ENCODE assay signal across 8 cellular contexts in genomic region chr19:18785179-18786124, GRCh38. TPM values are rescaled to one million over a fixed set of nuclear protein-coding genes. Genes with fewer than 3 reads are reported as not detected.
A peak's percentile ranks its signal among the peaks of the same experiment; 100 is the strongest.
DNase-seq lines count a peak whose midpoint lies in the region; ATAC-seq and TF ChIP-seq lines count a peak whose summit lies in the region.

No MANE protein-coding gene starts in this region.

- TF ChIP-seq CTCF in OCI-LY7 (conservative IDR thresholded peaks at IDR 0.05; ENCODE audit: low read length) (no peak), fibroblast of the aortic adventitia (IDR thresholded peaks at IDR 0.05; ENCODE audit: insufficient read depth, low read length) (no peak), psoas muscle (IDR thresholded peaks at IDR 0.05) (no peak)

- no peaks in the 10 kb centered on the region for H3K79me2 ChIP-seq in OCI-LY7 (ENCODE audit: insufficient read depth, low read depth, low read length)

- H3K27ac ChIP-seq in OCI-LY7 (ENCODE audit: low read depth, low read length, poor library complexity, severe bottlenecking) (no peak overlapping the region), psoas muscle (no peak overlapping the region), aorta (ENCODE audit: low read depth in 1 of 2, low read length in 2 of 2) (no peak overlapping the region)

- 5 to 9% (median 8%) methylated on average over 54 to 65 of the region's 65 CpGs for WGBS in psoas muscle, 3 donors
- 8 to 11% methylated on average over 60 to 65 of the region's 65 CpGs for WGBS in aorta, 2 donors

- H3K4me2 ChIP-seq in OCI-LY7 (ENCODE audit: low read length), result peak overlapping the region; percentile 51; the same call in 1 of the 2 replicates

- no peaks in the 10 kb centered on the region for H3K9me3 ChIP-seq in OCI-LY7 (ENCODE audit: low read length)
- no peaks in the 10 kb centered on the region for H3K9me3 ChIP-seq in psoas muscle
- no peaks in the 10 kb centered on the region for H3K9me3 ChIP-seq in aorta (ENCODE audit: control insufficient read depth, low read length)

- DNase-seq in SIG-M5 treated with dmso at 0.1 percent for 504 hours (lab: John Stamatoyannopoulos, UW; ENCODE audit: unreplicated experiment) (peak; percentile 61), SIG-M5 (lab: John Stamatoyannopoulos, UW) (no peak), OCI-LY7 (ENCODE audit: low spot score) (peak; percentile 88), fibroblast of the aortic adventitia (ENCODE audit: low read depth) (peak; percentile 50), psoas muscle (peak; percentile 87 to 91), aorta (peak; percentile 79 to 94), occipital lobe (lab: John Stamatoyannopoulos, UW) (no peak)
- DNase-seq in activated T-cell treated with anti-CD3 and anti-CD28 coated beads, Interleukin-2, amount 50 U/mL, for 48 hours, result peak; percentile 85 to 86

- H2AFZ ChIP-seq in OCI-LY7 (ENCODE audit: low read length), result no peak overlapping the region

- CTCF ChIA-PET in OCI-LY7 (lab: Charles Lee; ENCODE audit: unreplicated experiment), result no interaction called here

- no peaks in the 10 kb centered on the region for H3K36me3 ChIP-seq in OCI-LY7 (ENCODE audit: insufficient read depth, low read length)
- H3K36me3 ChIP-seq in psoas muscle (ENCODE audit: insufficient read depth in 1 of 2, low read depth in 1 of 2), result no peaks in the 10 kb centered on the region
- H3K36me3 ChIP-seq in aorta (ENCODE audit: control insufficient read depth in 1 of 2, insufficient read depth in 2 of 2, low read length in 1 of 2), result no peaks in the 10 kb centered on the region

- H3K27me3 ChIP-seq in psoas muscle (ENCODE audit: insufficient read depth in 3 of 3, low read length in 2 of 3) (peaks cover 0 to 51% (median 33%) of the 10 kb centered on the region in 3 donors), aorta (ENCODE audit: control insufficient read depth in 1 of 2, insufficient read depth in 2 of 2, low read length in 1 of 2) (no peaks in the 10 kb centered on the region)

- H3K4me1 ChIP-seq in OCI-LY7 (ENCODE audit: insufficient read depth, low read length, poor library complexity, severe bottlenecking) (no peaks in the 10 kb centered on the region), psoas muscle (peaks cover 6% of the 10 kb centered on the region), aorta (ENCODE audit: control insufficient read depth in 1 of 2, insufficient read depth in 2 of 2, low read length in 2 of 2) (no peaks in the 10 kb centered on the region)

- H4K20me1 ChIP-seq in OCI-LY7 (ENCODE audit: insufficient read depth, low read length), result no peaks in the 10 kb centered on the region

- BruUV-seq in OCI-LY7 (replicated peaks; lab: Mats Ljungman, UMichigan), result no TSS peak

- ATAC-seq in psoas muscle (peak; percentile 84 to 91 (median 87)), aorta (ENCODE audit: low FRiP score) (peak; percentile 77)

- intact Hi-C loops in OCI-LY7 (cut with micrococcal nuclease; ENCODE audit: unreplicated experiment), result loop anchor here (2.0 kb wide), 1 partner anchor 61 kb away; no protein-coding TSS in a partner anchor
- intact Hi-C loops in psoas muscle (cut with DNase I), result no loop called here
- intact Hi-C loops in aorta (cut with DNase I), result no loop called here

- H3K9me2 ChIP-seq in OCI-LY7 (ENCODE audit: insufficient read depth, low read length), result no peaks in the 10 kb centered on the region

- POLR2A ChIA-PET in OCI-LY7 (lab: Charles Lee), result no interaction called here

- no peak overlapping the region for H3K4me3 ChIP-seq in OCI-LY7 (ENCODE audit: low read depth, low read length, poor library complexity, severe bottlenecking)
- no peak overlapping the region for H3K4me3 ChIP-seq in fibroblast of the aortic adventitia (ENCODE audit: low read depth, low read length)
- H3K4me3 ChIP-seq in psoas muscle, result peak overlapping the region; percentile 43
- H3K4me3 ChIP-seq in aorta (ENCODE audit: low read length in 2 of 2), result no peak overlapping the region

RNA-seq across cellular contexts. Expression of gene COMP, which starts 5.7 kb away (rescaled TPM):
- total RNA-seq in OCI-LY7 (2014; rRNA removed; shearing (Covaris generic)), result not detected in 2 replicates
- total RNA-seq in OCI-LY7 (2022), result not detected in 2 replicates
- 0.49 and 0.63 TPM in 2 replicates for total RNA-seq in fibroblast of the aortic adventitia (ENCODE audit: low replicate concordance)
- 1 to 10 TPM in 2 of 4 donors, under 1 TPM in 1, not detected in 1; 0.12 to 1.8 (median 1.5) TPM for total RNA-seq in psoas muscle
- polyA plus RNA-seq in psoas muscle, result under 1 TPM; 0.10 to 0.94 (median 0.75) TPM
- total RNA-seq in aorta, result 100 to 1,000 TPM in 1 of 2 donors, 10 to 100 TPM in 1; 15.8 to 142 TPM
- 10 to 100 TPM in 1 of 2 donors, 1 to 10 TPM in 1; 9.8 to 14.4 TPM for polyA plus RNA-seq in aorta
- total RNA-seq in occipital lobe, result not detected

RNA-seq across cellular contexts. Expression of gene UPF1, which starts 46.3 kb away (rescaled TPM):
- total RNA-seq in OCI-LY7 (2014; rRNA removed; shearing (Covaris generic)), result 65.2 and 77.2 TPM in 2 replicates
- 113 and 122 TPM in 2 replicates for total RNA-seq in OCI-LY7 (2022)
- total RNA-seq in fibroblast of the aortic adventitia (ENCODE audit: low replicate concordance), result 17.7 and 37.3 TPM in 2 replicates
- total RNA-seq in psoas muscle, result 10 to 100 TPM; 34.6 to 45.0 (median 37.9) TPM
- polyA plus RNA-seq in psoas muscle, result 10 to 100 TPM; 15.6 to 34.5 (median 34.4) TPM
- total RNA-seq in aorta, result 10 to 100 TPM; 53.7 to 75.6 TPM
- polyA plus RNA-seq in aorta, result 10 to 100 TPM; 16.5 to 40.4 TPM
- 28.9 TPM for total RNA-seq in occipital lobe

Comparison
In these comparisons a context has a peak if more than half of its experiments do, and no peak if none do; other contexts are left out.
1. DNase-seq: peak in SIG-M5 treated with dmso at 0.1 percent for 504 hours (single experiment), OCI-LY7 (single experiment), activated T-cell treated with anti-CD3 and anti-CD28 coated beads, Interleukin-2, amount 50 U/mL, for 48 hours (2 of 2), fibroblast of the aortic adventitia (single experiment), psoas muscle (2 of 2) and aorta (2 of 2); none in SIG-M5 (single experiment) and occipital lobe (single experiment).
2. RNA of gene COMP, which starts 5.7 kb away (total RNA-seq): 15.8 to 142 TPM in aorta; 0.12 to 1.8 TPM in psoas muscle, 0.49 to 0.63 TPM in fibroblast of the aortic adventitia, not detected in OCI-LY7 and not detected in occipital lobe (single experiment); every median in the first group is over 4 times any median in the second.